Comparison of ENCODE assay signal across 1 cellular context in the genomic region with DNA sequence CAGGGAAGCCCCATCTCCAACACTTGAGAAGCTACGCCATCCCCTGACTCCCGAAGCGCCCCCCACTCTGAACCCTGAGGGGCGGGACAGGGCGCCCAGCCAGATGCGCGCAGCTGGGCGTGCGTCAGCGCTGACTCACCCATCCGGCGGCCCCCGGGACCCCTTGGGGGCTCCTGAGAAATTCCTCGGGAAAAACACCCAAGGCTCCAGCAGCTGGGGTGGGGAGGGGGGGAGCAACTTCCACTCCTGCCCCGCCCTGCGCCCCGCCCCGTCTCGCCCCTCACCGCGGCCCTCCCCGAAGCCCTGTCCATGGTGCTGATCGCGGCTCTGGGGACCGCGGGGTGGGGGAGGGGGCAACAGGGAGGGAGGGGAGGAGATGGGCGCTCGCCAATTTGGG.
A peak's percentile ranks its signal among the peaks of the same experiment; 100 is the strongest.
TF ChIP-seq lines count a peak whose summit lies in the region.

No MANE protein-coding gene starts in this region.

TF ChIP-seq in GM12878, 131 proteins besides CTCF, POLR2A, EP300 and RAD21:
- TF ChIP-seq, protein P1, sequence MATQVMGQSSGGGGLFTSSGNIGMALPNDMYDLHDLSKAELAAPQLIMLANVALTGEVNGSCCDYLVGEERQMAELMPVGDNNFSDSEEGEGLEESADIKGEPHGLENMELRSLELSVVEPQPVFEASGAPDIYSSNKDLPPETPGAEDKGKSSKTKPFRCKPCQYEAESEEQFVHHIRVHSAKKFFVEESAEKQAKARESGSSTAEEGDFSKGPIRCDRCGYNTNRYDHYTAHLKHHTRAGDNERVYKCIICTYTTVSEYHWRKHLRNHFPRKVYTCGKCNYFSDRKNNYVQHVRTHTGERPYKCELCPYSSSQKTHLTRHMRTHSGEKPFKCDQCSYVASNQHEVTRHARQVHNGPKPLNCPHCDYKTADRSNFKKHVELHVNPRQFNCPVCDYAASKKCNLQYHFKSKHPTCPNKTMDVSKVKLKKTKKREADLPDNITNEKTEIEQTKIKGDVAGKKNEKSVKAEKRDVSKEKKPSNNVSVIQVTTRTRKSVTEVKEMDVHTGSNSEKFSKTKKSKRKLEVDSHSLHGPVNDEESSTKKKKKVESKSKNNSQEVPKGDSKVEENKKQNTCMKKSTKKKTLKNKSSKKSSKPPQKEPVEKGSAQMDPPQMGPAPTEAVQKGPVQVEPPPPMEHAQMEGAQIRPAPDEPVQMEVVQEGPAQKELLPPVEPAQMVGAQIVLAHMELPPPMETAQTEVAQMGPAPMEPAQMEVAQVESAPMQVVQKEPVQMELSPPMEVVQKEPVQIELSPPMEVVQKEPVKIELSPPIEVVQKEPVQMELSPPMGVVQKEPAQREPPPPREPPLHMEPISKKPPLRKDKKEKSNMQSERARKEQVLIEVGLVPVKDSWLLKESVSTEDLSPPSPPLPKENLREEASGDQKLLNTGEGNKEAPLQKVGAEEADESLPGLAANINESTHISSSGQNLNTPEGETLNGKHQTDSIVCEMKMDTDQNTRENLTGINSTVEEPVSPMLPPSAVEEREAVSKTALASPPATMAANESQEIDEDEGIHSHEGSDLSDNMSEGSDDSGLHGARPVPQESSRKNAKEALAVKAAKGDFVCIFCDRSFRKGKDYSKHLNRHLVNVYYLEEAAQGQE (IDR thresholded peaks at IDR 0.05; ENCODE audit: low read depth, low read length), result peak; percentile 81
- no peak for TF ChIP-seq PKNOX1 (IDR thresholded peaks at IDR 0.05)
